ENCODE assay signal across 15 cellular contexts in genomic region chr1:209456878-209457277, GRCh38.
A peak's percentile ranks its signal among the peaks of the same experiment; 100 is the strongest.
DNase-seq lines count a peak whose midpoint lies in the region; ATAC-seq, FAIRE-seq and TF ChIP-seq lines count a peak whose summit lies in the region.
"Had no signal": no experiment of that assay in that cellular context is flagged by ENCODE, and none has a peak within 500 bp of the region (broad histone marks: within the 10 kb centered on the region; RNA-seq: fewer than 3 reads in every experiment).

No MANE protein-coding gene starts in this region.

- ATAC-seq in GM18861 (IDR thresholded peaks at IDR 0.05; ENCODE audit: unreplicated experiment): no peak
- no peak for ATAC-seq in HG03135 (IDR thresholded peaks at IDR 0.05; ENCODE audit: unreplicated experiment)
- ATAC-seq: effector memory CD8-positive, alpha-beta T cell had no signal

- no peak for TF ChIP-seq POLR2A in GM12892 (IDR thresholded peaks at IDR 0.05; ENCODE audit: low read depth, low read length)

- FAIRE-seq in GM12892 (lab: Jason Lieb, UNC): no peak
- FAIRE-seq: GM12891 had no signal

- peak; percentile 32 for DNase-seq in AG08395 (ENCODE audit: low spot score)
- DNase-seq in H4 (ENCODE audit: low spot score): peak; percentile 36
- peak; percentile 8 for DNase-seq in NCI-H510A treated with DMSO at 0.1 percent for 48 hours (lab: John Stamatoyannopoulos, UW)
- peak; percentile 86 for DNase-seq in islet precursor cell
- no peak for DNase-seq in mucosa of gallbladder (ENCODE audit: low spot score)
- no peak for DNase-seq in GM12892 (ENCODE audit: insufficient read length)
- DNase-seq: activated gamma-delta T cell treated with Interleukin-2 at 50 U/mL for 16 hours; brain microvascular endothelial cell; effector memory CD8-positive, alpha-beta T cell; foreskin fibroblast; stimulated activated CD4-positive, alpha-beta T cell treated with anti-CD3 and anti-CD28 coated beads, Interleukin-15, amount 100 ng/mL, for 24 hours; tibial artery had no signal

Comparison
In these comparisons a context has a peak if more than half of its experiments do, and no peak if none do; other contexts are left out.
1. DNase-seq: peak in AG08395 (single experiment), H4 (single experiment), NCI-H510A treated with DMSO at 0.1 percent for 48 hours (single experiment) and islet precursor cell (single experiment); none in mucosa of gallbladder (single experiment) and GM12892 (single experiment).